Comparison of ENCODE assay signal across 26 cellular contexts in the genomic region with DNA sequence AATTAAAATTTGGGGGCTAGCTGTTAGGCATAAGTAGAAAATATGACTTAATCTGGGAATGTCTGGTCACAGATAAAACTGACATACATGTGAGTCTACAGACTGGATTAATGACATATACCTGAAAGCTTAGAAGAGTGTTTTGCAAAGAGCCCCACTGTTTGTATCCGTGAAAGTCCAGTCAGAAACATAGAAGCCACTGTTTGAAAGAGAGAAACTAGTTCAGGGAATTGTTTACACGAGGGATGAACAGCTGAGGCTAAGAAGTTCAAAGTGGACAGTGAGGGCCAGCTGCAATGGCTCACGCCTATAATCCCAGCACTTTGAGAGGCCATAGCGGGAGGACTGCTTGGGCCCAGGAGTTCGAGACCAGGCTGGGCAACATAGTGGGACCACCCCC.
"Had no signal": no experiment of that assay in that cellular context is flagged by ENCODE, and none has a peak within 500 bp of the region (broad histone marks: within the 10 kb centered on the region; RNA-seq: fewer than 3 reads in every experiment).

No MANE protein-coding gene starts in this region.

- DNase-seq: activated B cell treated with CpG ODN at 0.5 μM for 24 hours; activated CD4-positive, alpha-beta T cell treated with anti-CD3 and anti-CD28 coated beads, Interleukin-2, amount 50 U/mL, for 1 hour; activated CD8-positive, alpha-beta T cell treated with anti-CD3 and anti-CD28 coated beads for 36 hours; activated naive CD8-positive, alpha-beta T cell treated with anti-CD3 and anti-CD28 coated beads, Interleukin-2, amount 50 U/mL, for 24 hours; activated T-cell treated with anti-CD3 and anti-CD28 coated beads, Interleukin-2, amount 50 U/mL, for 4 hours; amygdala; caudate nucleus; endodermal cell; foreskin melanocyte; heart right ventricle; left ventricle myocardium inferior; naive thymus-derived CD4-positive, alpha-beta T cell; nucleus accumbens; stimulated activated CD4-positive, alpha-beta T cell treated with anti-CD3 and anti-CD28 coated beads, Interleukin-12 subunit alpha, Interleukin-12 subunit beta, amount 100 ng/mL, for 4 hours; stimulated activated CD4-positive, alpha-beta T cell treated with anti-CD3 and anti-CD28 coated beads, Interleukin-4, amount 100 ng/mL, for 1 hour; stimulated activated naive CD8-positive, alpha-beta T cell treated with anti-CD3 and anti-CD28 coated beads, Interleukin-15, amount 100 ng/mL, for 72 hours; substantia nigra; T-helper 2 cell had no signal

- H3K36me3 Mint-ChIP-seq: activated naive CD4-positive, alpha-beta T cell treated with anti-CD3 and anti-CD28 coated beads, Interleukin-2, amount 50 U/mL, for 24 hours; type B pancreatic cell had no signal

- H3K27ac Mint-ChIP-seq: activated B cell treated with CpG ODN at 0.5 μM for 24 hours; activated CD8-positive, alpha-beta T cell treated with anti-CD3 and anti-CD28 coated beads for 36 hours; activated naive CD4-positive, alpha-beta T cell treated with anti-CD3 and anti-CD28 coated beads, Interleukin-2, amount 50 U/mL, for 24 hours; activated naive CD8-positive, alpha-beta T cell treated with anti-CD3 and anti-CD28 coated beads, Interleukin-2, amount 50 U/mL, for 24 hours; activated T-helper 17 cell treated with anti-CD3 and anti-CD28 coated beads, Interleukin-2, amount 50 U/mL, for 72 hours; endodermal cell; type B pancreatic cell had no signal

- H3K4me1 ChIP-seq: left ventricle myocardium inferior, parathyroid adenoma, right atrium auricular region, vagina had no signal

- H3K9me3 ChIP-seq: heart right ventricle, left ventricle myocardium inferior, right atrium auricular region, vagina had no signal

- H3K4me3 ChIP-seq: heart right ventricle, left ventricle myocardium inferior, lung, right atrium auricular region, vagina had no signal

- H2AFZ ChIP-seq: parathyroid adenoma had no signal

- H3K4me3 Mint-ChIP-seq: activated B cell treated with CpG ODN at 0.5 μM for 24 hours; activated CD8-positive, alpha-beta T cell treated with anti-CD3 and anti-CD28 coated beads for 36 hours; activated naive CD4-positive, alpha-beta T cell treated with anti-CD3 and anti-CD28 coated beads, Interleukin-2, amount 50 U/mL, for 24 hours; activated naive CD8-positive, alpha-beta T cell treated with anti-CD3 and anti-CD28 coated beads, Interleukin-2, amount 50 U/mL, for 24 hours; activated T-cell treated with anti-CD3 and anti-CD28 coated beads, Interleukin-2, amount 50 U/mL, for 4 hours; activated T-helper 17 cell treated with anti-CD3 and anti-CD28 coated beads, Interleukin-2, amount 50 U/mL, for 72 hours; endodermal cell; naive thymus-derived CD4-positive, alpha-beta T cell; stimulated activated naive CD8-positive, alpha-beta T cell treated with anti-CD3 and anti-CD28 coated beads, Interleukin-15, amount 100 ng/mL, for 72 hours; type B pancreatic cell had no signal

- ATAC-seq: activated CD8-positive, alpha-beta T cell treated with anti-CD3 and anti-CD28 coated beads for 36 hours; activated naive CD8-positive, alpha-beta T cell treated with anti-CD3 and anti-CD28 coated beads, Interleukin-2, amount 50 U/mL, for 24 hours; activated T-cell treated with anti-CD3 and anti-CD28 coated beads, Interleukin-2, amount 50 U/mL, for 4 hours; activated T-helper 17 cell treated with anti-CD3 and anti-CD28 coated beads, Interleukin-2, amount 50 U/mL, for 72 hours; esophagus mucosa; heart right ventricle; naive thymus-derived CD4-positive, alpha-beta T cell; stimulated activated naive CD8-positive, alpha-beta T cell treated with anti-CD3 and anti-CD28 coated beads, Interleukin-15, amount 100 ng/mL, for 72 hours had no signal

- H3K27ac ChIP-seq: heart right ventricle, left ventricle myocardium inferior, parathyroid adenoma, right atrium auricular region, vagina had no signal

- H3K9me3 Mint-ChIP-seq: activated B cell treated with CpG ODN at 0.5 μM for 24 hours; activated CD8-positive, alpha-beta T cell treated with anti-CD3 and anti-CD28 coated beads for 36 hours; activated naive CD4-positive, alpha-beta T cell treated with anti-CD3 and anti-CD28 coated beads, Interleukin-2, amount 50 U/mL, for 24 hours; activated naive CD8-positive, alpha-beta T cell treated with anti-CD3 and anti-CD28 coated beads, Interleukin-2, amount 50 U/mL, for 24 hours; activated T-cell treated with anti-CD3 and anti-CD28 coated beads, Interleukin-2, amount 50 U/mL, for 4 hours; activated T-helper 17 cell treated with anti-CD3 and anti-CD28 coated beads, Interleukin-2, amount 50 U/mL, for 72 hours; endodermal cell; naive thymus-derived CD4-positive, alpha-beta T cell; stimulated activated naive CD8-positive, alpha-beta T cell treated with anti-CD3 and anti-CD28 coated beads, Interleukin-15, amount 100 ng/mL, for 72 hours had no signal

- H3K36me3 ChIP-seq: heart right ventricle, left ventricle myocardium inferior, right atrium auricular region, vagina had no signal

- H3K27me3 ChIP-seq: heart right ventricle, right atrium auricular region, vagina had no signal

- H3K27me3 Mint-ChIP-seq: activated B cell treated with CpG ODN at 0.5 μM for 24 hours; activated CD8-positive, alpha-beta T cell treated with anti-CD3 and anti-CD28 coated beads for 36 hours; activated naive CD4-positive, alpha-beta T cell treated with anti-CD3 and anti-CD28 coated beads, Interleukin-2, amount 50 U/mL, for 24 hours; activated naive CD8-positive, alpha-beta T cell treated with anti-CD3 and anti-CD28 coated beads, Interleukin-2, amount 50 U/mL, for 24 hours; activated T-helper 17 cell treated with anti-CD3 and anti-CD28 coated beads, Interleukin-2, amount 50 U/mL, for 72 hours; stimulated activated naive CD8-positive, alpha-beta T cell treated with anti-CD3 and anti-CD28 coated beads, Interleukin-15, amount 100 ng/mL, for 72 hours; type B pancreatic cell had no signal

- H3K9ac ChIP-seq: parathyroid adenoma had no signal
